Comparison of ENCODE assay signal across 1 cellular context in the genomic region with DNA sequence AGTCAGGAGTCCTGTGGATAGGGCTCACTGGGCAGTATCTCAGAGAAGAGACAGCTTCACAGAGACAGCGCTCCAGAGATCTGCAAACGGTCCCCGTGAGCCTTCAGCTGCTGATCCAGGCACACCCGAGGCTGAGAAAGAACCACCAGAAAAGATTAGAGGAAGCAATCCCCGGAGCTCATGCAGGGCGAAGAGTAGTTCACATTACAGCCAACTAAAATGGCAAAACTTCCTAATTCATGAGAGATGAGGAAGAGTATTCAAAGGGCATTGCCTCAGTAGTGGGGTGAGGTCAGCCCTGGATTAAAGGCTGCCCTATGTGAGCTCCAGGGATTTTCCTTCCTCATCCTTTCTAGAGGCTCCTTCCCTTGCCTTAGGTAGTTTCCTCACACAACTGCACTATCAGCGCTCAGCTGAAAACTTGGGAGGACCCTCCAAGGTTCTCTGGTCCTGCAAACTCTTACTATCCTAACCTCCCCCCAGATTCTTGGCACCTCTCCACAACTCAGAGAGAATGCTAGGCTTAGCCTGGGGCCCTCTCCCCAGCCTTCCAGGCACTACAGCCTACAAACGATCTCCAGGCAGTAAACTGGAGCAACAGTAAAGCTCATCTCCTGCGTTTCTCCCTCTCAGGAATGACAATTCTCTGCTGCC.
A peak's percentile ranks its signal among the peaks of the same experiment; 100 is the strongest.
TF ChIP-seq lines count a peak whose summit lies in the region.

No MANE protein-coding gene starts in this region.

TF ChIP-seq in HEK293, 187 proteins besides CTCF, POLR2A, EP300 and RAD21 (continued from another document):
- TF ChIP-seq, protein P1, sequence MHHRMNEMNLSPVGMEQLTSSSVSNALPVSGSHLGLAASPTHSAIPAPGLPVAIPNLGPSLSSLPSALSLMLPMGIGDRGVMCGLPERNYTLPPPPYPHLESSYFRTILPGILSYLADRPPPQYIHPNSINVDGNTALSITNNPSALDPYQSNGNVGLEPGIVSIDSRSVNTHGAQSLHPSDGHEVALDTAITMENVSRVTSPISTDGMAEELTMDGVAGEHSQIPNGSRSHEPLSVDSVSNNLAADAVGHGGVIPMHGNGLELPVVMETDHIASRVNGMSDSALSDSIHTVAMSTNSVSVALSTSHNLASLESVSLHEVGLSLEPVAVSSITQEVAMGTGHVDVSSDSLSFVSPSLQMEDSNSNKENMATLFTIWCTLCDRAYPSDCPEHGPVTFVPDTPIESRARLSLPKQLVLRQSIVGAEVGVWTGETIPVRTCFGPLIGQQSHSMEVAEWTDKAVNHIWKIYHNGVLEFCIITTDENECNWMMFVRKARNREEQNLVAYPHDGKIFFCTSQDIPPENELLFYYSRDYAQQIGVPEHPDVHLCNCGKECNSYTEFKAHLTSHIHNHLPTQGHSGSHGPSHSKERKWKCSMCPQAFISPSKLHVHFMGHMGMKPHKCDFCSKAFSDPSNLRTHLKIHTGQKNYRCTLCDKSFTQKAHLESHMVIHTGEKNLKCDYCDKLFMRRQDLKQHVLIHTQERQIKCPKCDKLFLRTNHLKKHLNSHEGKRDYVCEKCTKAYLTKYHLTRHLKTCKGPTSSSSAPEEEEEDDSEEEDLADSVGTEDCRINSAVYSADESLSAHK (tag by site-specific recombination; IDR thresholded peaks at IDR 0.05) = no peak
- 0 out of 2 replicates have a peak, but pooled peaks have one; percentile 20 for TF ChIP-seq ZBTB20 (tag by site-specific recombination; IDR thresholded peaks at IDR 0.05)
- 0 out of 2 replicates have a peak, but pooled peaks have one; percentile 3 for TF ChIP-seq ZNF335 (tag by site-specific recombination; conservative IDR thresholded peaks at IDR 0.05)
- TF ChIP-seq ZBTB21 (tag by site-specific recombination; IDR thresholded peaks at IDR 0.05) = no peak
- no peak for TF ChIP-seq HOXA7 (CRISPR knock-in tag; IDR thresholded peaks at IDR 0.05; ENCODE audit: borderline replicate concordance)
